Comparison of ENCODE assay signal across 19 cellular contexts in genomic region chr3:184353546-184353941, GRCh38. TPM values are rescaled to one million over a fixed set of nuclear protein-coding genes. Genes with fewer than 3 reads are reported as not detected.
"Had no signal": no experiment of that assay in that cellular context is flagged by ENCODE, and none has a peak within 500 bp of the region (broad histone marks: within the 10 kb centered on the region; RNA-seq: fewer than 3 reads in every experiment).

No MANE protein-coding gene starts in this region.

- H3K36me3 Mint-ChIP-seq: memory B cell had no signal

- H3K9me3 Mint-ChIP-seq: memory B cell, mesothelial cell of epicardium, nephron progenitor cell had no signal

- H3K27ac ChIP-seq: heart left ventricle, left lung, lower lobe of right lung, neutrophil, right atrium auricular region, sigmoid colon, skin epidermis had no signal

- H3K4me3 Mint-ChIP-seq: memory B cell, mesothelial cell of epicardium, nephron progenitor cell had no signal

- FAIRE-seq: endometrium, frontal cortex, islet of Langerhans had no signal

- H3K27ac Mint-ChIP-seq: memory B cell, mesothelial cell of epicardium, nephron progenitor cell had no signal

- H3K27me3 Mint-ChIP-seq: memory B cell had no signal

- H3K36me3 ChIP-seq: neutrophil, right atrium auricular region had no signal

- H3K27me3 ChIP-seq: dorsolateral prefrontal cortex, heart left ventricle, left lung, neutrophil, right atrium auricular region, sigmoid colon had no signal

- H3K9me3 ChIP-seq: heart left ventricle, left lung, lower lobe of right lung, neutrophil, right atrium auricular region, sigmoid colon had no signal

- H3K4me1 ChIP-seq: left lung, lower lobe of right lung, right atrium auricular region had no signal

- DNase-seq: cortex of kidney, sigmoid colon had no signal

- H3K4me3 ChIP-seq: dorsolateral prefrontal cortex, heart left ventricle, left lung, lower lobe of right lung, right atrium auricular region, sigmoid colon, skin epidermis had no signal

RNA-seq across cellular contexts. Expression of gene THPO, which starts 24.5 kb away (rescaled TPM):
- total RNA-seq: esophagus mucosa, glomerular endothelial cell, myocyte, osteocyte had no signal
